17 cellular contexts compared by ENCODE assay signal in genomic region chr2:215105607-215106354, GRCh38. TPM values are rescaled to one million over a fixed set of nuclear protein-coding genes. Genes with fewer than 3 reads are reported as not detected.
DNase-seq lines count a peak whose midpoint lies in the region; ATAC-seq and TF ChIP-seq lines count a peak whose summit lies in the region.
"Had no signal": no experiment of that assay in that cellular context is flagged by ENCODE, and none has a peak within 500 bp of the region (broad histone marks: within the 10 kb centered on the region; RNA-seq: fewer than 3 reads in every experiment).

No MANE protein-coding gene starts in this region.

- H2AFZ ChIP-seq in mesenchymal stem cell (ENCODE audit: low read depth, low read length) = no peak overlapping the region

- CTCF ChIA-PET in activated CD8-positive, alpha-beta memory T cell treated with anti-CD3 and anti-CD28 coated beads, Interleukin-2, amount 10 ng/mL, durations not matched to agents 7 days and 5 days (lab: Charles Lee) = no interaction called here

- TF ChIP-seq POLR2A in gastroesophageal sphincter (IDR thresholded peaks at IDR 0.05) = no peak

- H3K4me3 Mint-ChIP-seq in activated naive CD8-positive, alpha-beta T cell treated with anti-CD3 and anti-CD28 coated beads, Interleukin-2, amount 50 U/mL, for 24 hours = no peak overlapping the region
- H3K4me3 Mint-ChIP-seq in activated CD8-positive, alpha-beta memory T cell treated with anti-CD3 and anti-CD28 coated beads, Interleukin-2, amount 10 ng/mL, durations not matched to agents 7 days and 5 days = no peak overlapping the region
- H3K4me3 Mint-ChIP-seq: T-cell had no signal

- no peak overlapping the region for H3K4me2 ChIP-seq in mesenchymal stem cell (ENCODE audit: low read length, poor library complexity, severe bottlenecking)

- no peak for TF ChIP-seq CTCF in choroid plexus epithelial cell (conservative IDR thresholded peaks at IDR 0.05; ENCODE audit: low read depth, low read length)
- no peak for TF ChIP-seq CTCF in gastroesophageal sphincter (IDR thresholded peaks at IDR 0.05)

- H3K27ac ChIP-seq in mesenchymal stem cell (ENCODE audit: low read length, poor library complexity, severe bottlenecking) = no peak overlapping the region
- no peak overlapping the region for H3K27ac ChIP-seq in gastroesophageal sphincter
- H3K27ac ChIP-seq: adrenal gland, WERI-Rb-1 had no signal

- H3K27me3 ChIP-seq in mesenchymal stem cell (ENCODE audit: control insufficient read depth in 1 of 2, insufficient read depth in 1 of 2, low read length in 2 of 2) (no peaks in the 10 kb centered on the region), gastroesophageal sphincter (no peaks in the 10 kb centered on the region)
- H3K27me3 ChIP-seq: adrenal gland, BE2C had no signal

- no peaks in the 10 kb centered on the region for H3K4me1 Mint-ChIP-seq in activated naive CD8-positive, alpha-beta T cell treated with anti-CD3 and anti-CD28 coated beads, Interleukin-2, amount 50 U/mL, for 24 hours
- no peaks in the 10 kb centered on the region for H3K4me1 Mint-ChIP-seq in activated CD8-positive, alpha-beta memory T cell treated with anti-CD3 and anti-CD28 coated beads, Interleukin-2, amount 10 ng/mL, durations not matched to agents 7 days and 5 days
- H3K4me1 Mint-ChIP-seq: T-cell had no signal

- DNase-seq in ELR (ENCODE audit: low read depth) (peak; percentile 78), LHCN-M2 (ENCODE audit: low read depth) (peak; percentile 21), choroid plexus epithelial cell (ENCODE audit: low read depth) (peak; percentile 3), mesenchymal stem cell (peak; percentile 29), cardiac septum (ENCODE audit: low spot score) (no peak)
- DNase-seq in activated naive CD8-positive, alpha-beta T cell treated with anti-CD3 and anti-CD28 coated beads, Interleukin-2, amount 50 U/mL, for 24 hours = no peak
- DNase-seq in activated CD8-positive, alpha-beta memory T cell treated with anti-CD3 and anti-CD28 coated beads, Interleukin-2, amount 10 ng/mL, durations not matched to agents 7 days and 5 days = no peak
- DNase-seq: adrenal gland; BE2C; hippocampal formation; mucosa of descending colon; NCI-H1436 treated with DMSO at 0.1 percent for 48 hours; right cardiac atrium; stimulated activated CD4-positive, alpha-beta T cell treated with anti-CD3 and anti-CD28 coated beads, Interleukin-4, amount 100 ng/mL, for 1 hour; T-cell; WERI-Rb-1 had no signal

- no peak for TF ChIP-seq EP300 in gastroesophageal sphincter (IDR thresholded peaks at IDR 0.05)

- peaks cover 3% of the 10 kb centered on the region for H3K9me3 Mint-ChIP-seq in activated naive CD8-positive, alpha-beta T cell treated with anti-CD3 and anti-CD28 coated beads, Interleukin-2, amount 50 U/mL, for 24 hours
- H3K9me3 Mint-ChIP-seq in activated CD8-positive, alpha-beta memory T cell treated with anti-CD3 and anti-CD28 coated beads, Interleukin-2, amount 10 ng/mL, durations not matched to agents 7 days and 5 days (ENCODE audit: low read depth) = no peaks in the 10 kb centered on the region
- H3K9me3 Mint-ChIP-seq: T-cell had no signal

- ATAC-seq in activated naive CD8-positive, alpha-beta T cell treated with anti-CD3 and anti-CD28 coated beads, Interleukin-2, amount 50 U/mL, for 24 hours = no peak
- no peak for ATAC-seq in gastroesophageal sphincter
- no peak for ATAC-seq in activated CD8-positive, alpha-beta memory T cell treated with anti-CD3 and anti-CD28 coated beads, Interleukin-2, amount 10 ng/mL, durations not matched to agents 7 days and 5 days
- ATAC-seq: mucosa of descending colon, right cardiac atrium, T-cell had no signal

- H3K27ac Mint-ChIP-seq in activated naive CD8-positive, alpha-beta T cell treated with anti-CD3 and anti-CD28 coated beads, Interleukin-2, amount 50 U/mL, for 24 hours = no peak overlapping the region
- H3K27ac Mint-ChIP-seq in activated CD8-positive, alpha-beta memory T cell treated with anti-CD3 and anti-CD28 coated beads, Interleukin-2, amount 10 ng/mL, durations not matched to agents 7 days and 5 days = no peak overlapping the region
- H3K27ac Mint-ChIP-seq: T-cell had no signal

- no peak overlapping the region for H4K91ac ChIP-seq in mesenchymal stem cell (ENCODE audit: low read length)

- H2BK120ac ChIP-seq in mesenchymal stem cell (ENCODE audit: low read depth, low read length) = no peak overlapping the region

- H3K79me1 ChIP-seq in mesenchymal stem cell (replicated peaks; ENCODE audit: low read length, poor library complexity, severe bottlenecking) = no peaks in the 10 kb centered on the region

- no peak overlapping the region for H3K23ac ChIP-seq in mesenchymal stem cell (ENCODE audit: low read length in 2 of 2)

- no peak overlapping the region for H2BK5ac ChIP-seq in mesenchymal stem cell (ENCODE audit: low read depth, low read length, poor library complexity, severe bottlenecking)

- H3K4me3 ChIP-seq in choroid plexus epithelial cell (ENCODE audit: low read depth, low read length) (no peak overlapping the region), mesenchymal stem cell (ENCODE audit: insufficient read depth in 1 of 2, low read depth in 1 of 2, low read length in 2 of 2) (no peak overlapping the region), gastroesophageal sphincter (no peak overlapping the region)
- H3K4me3 ChIP-seq: adrenal gland, mucosa of descending colon had no signal

- intact Hi-C loops in cardiac septum (cut with DNase I) = no loop called here

- H3K4ac ChIP-seq in mesenchymal stem cell (ENCODE audit: low read depth in 1 of 2, low read length in 2 of 2) = no peak overlapping the region

- no peaks in the 10 kb centered on the region for H3K36me3 ChIP-seq in mesenchymal stem cell (ENCODE audit: control insufficient read depth in 1 of 2, insufficient read depth in 2 of 2, low read depth in 1 of 2, low read length in 2 of 2)
- no peaks in the 10 kb centered on the region for H3K36me3 ChIP-seq in gastroesophageal sphincter
- H3K36me3 ChIP-seq: adrenal gland, BE2C, WERI-Rb-1 had no signal

- no peaks in the 10 kb centered on the region for H3K9me3 ChIP-seq in mesenchymal stem cell (ENCODE audit: control insufficient read depth, low read length)
- no peaks in the 10 kb centered on the region for H3K9me3 ChIP-seq in gastroesophageal sphincter
- H3K9me3 ChIP-seq: adrenal gland, BE2C, mucosa of descending colon had no signal

- no peak overlapping the region for H3K14ac ChIP-seq in mesenchymal stem cell (ENCODE audit: low read length in 2 of 2)

- H3K9ac ChIP-seq in mesenchymal stem cell (ENCODE audit: low read length) = no peak overlapping the region

- 89% methylated on average over 4 of the region's 5 CpGs for WGBS in mesenchymal stem cell
- 87 to 88% methylated on average over 3 to 5 of the region's 5 CpGs for WGBS in gastroesophageal sphincter (ENCODE audit: low coverage in 1 of 2), 2 donors

- H3K27me3 Mint-ChIP-seq in activated naive CD8-positive, alpha-beta T cell treated with anti-CD3 and anti-CD28 coated beads, Interleukin-2, amount 50 U/mL, for 24 hours = no peaks in the 10 kb centered on the region
- no peaks in the 10 kb centered on the region for H3K27me3 Mint-ChIP-seq in activated CD8-positive, alpha-beta memory T cell treated with anti-CD3 and anti-CD28 coated beads, Interleukin-2, amount 10 ng/mL, durations not matched to agents 7 days and 5 days
- H3K27me3 Mint-ChIP-seq: T-cell had no signal

- H3K36me3 Mint-ChIP-seq in activated naive CD8-positive, alpha-beta T cell treated with anti-CD3 and anti-CD28 coated beads, Interleukin-2, amount 50 U/mL, for 24 hours (ENCODE audit: low read depth) = no peaks in the 10 kb centered on the region
- no peaks in the 10 kb centered on the region for H3K36me3 Mint-ChIP-seq in activated CD8-positive, alpha-beta memory T cell treated with anti-CD3 and anti-CD28 coated beads, Interleukin-2, amount 10 ng/mL, durations not matched to agents 7 days and 5 days
- H3K36me3 Mint-ChIP-seq: T-cell had no signal

- H4K8ac ChIP-seq in mesenchymal stem cell (ENCODE audit: low read length) = no peak overlapping the region

- H3K18ac ChIP-seq in mesenchymal stem cell (ENCODE audit: low read depth in 1 of 2, low read length in 2 of 2) = no peak overlapping the region

- no peaks in the 10 kb centered on the region for H3K4me1 ChIP-seq in mesenchymal stem cell (ENCODE audit: control insufficient read depth, insufficient read depth, low read depth, low read length)
- H3K4me1 ChIP-seq in gastroesophageal sphincter = no peaks in the 10 kb centered on the region
- H3K4me1 ChIP-seq: adrenal gland had no signal

- H2BK15ac ChIP-seq in mesenchymal stem cell (ENCODE audit: low read depth, poor library complexity, severe bottlenecking) = no peak overlapping the region

- H2BK12ac ChIP-seq in mesenchymal stem cell (ENCODE audit: low read length in 2 of 2) = no peak overlapping the region

- no peak overlapping the region for H2AK5ac ChIP-seq in mesenchymal stem cell (ENCODE audit: low read length, severe bottlenecking)

RNA-seq across cellular contexts. Expression of gene ABCA12, which starts 32.6 kb away (rescaled TPM):
- 0.19 and 0.52 TPM in 2 replicates for total RNA-seq in LHCN-M2 (2014; rRNA removed)
- 0.04 TPM for polyA plus RNA-seq in LHCN-M2 (2012)
- 0.01 TPM for polyA plus RNA-seq in mesenchymal stem cell (2013, experiment 1 of 2)
- 0.03 TPM for polyA plus RNA-seq in mesenchymal stem cell (2013, experiment 2 of 2)
- total RNA-seq in cardiac septum = not detected
- total RNA-seq in gastroesophageal sphincter = under 1 TPM in 2 of 4 donors, not detected in 2; 0.16 to 0.25 TPM
- not detected for total RNA-seq in activated CD8-positive, alpha-beta memory T cell treated with anti-CD3 and anti-CD28 coated beads, Interleukin-2, amount 10 ng/mL, durations not matched to agents 7 days and 5 days
- total RNA-seq: right cardiac atrium, T-cell had no signal
- polyA plus RNA-seq: adrenal gland, right cardiac atrium had no signal

Comparison
In these comparisons a context has a peak if more than half of its experiments do, and no peak if none do; other contexts are left out.
1. DNase-seq: peak in ELR (single experiment), LHCN-M2 (single experiment), choroid plexus epithelial cell (single experiment) and mesenchymal stem cell (single experiment); none in cardiac septum (single experiment), activated naive CD8-positive, alpha-beta T cell treated with anti-CD3 and anti-CD28 coated beads, Interleukin-2, amount 50 U/mL, for 24 hours (single experiment) and activated CD8-positive, alpha-beta memory T cell treated with anti-CD3 and anti-CD28 coated beads, Interleukin-2, amount 10 ng/mL, durations not matched to agents 7 days and 5 days (single experiment).